Comparison of ENCODE assay signal across 8 cellular contexts in genomic region chr17:64837018-64837761, GRCh38.
DNase-seq lines count a peak whose midpoint lies in the region; ATAC-seq and TF ChIP-seq lines count a peak whose summit lies in the region.
"Not testable (repeated sequence)": the region's sequence is repeated elsewhere in the genome, so short reads cannot be mapped to it uniquely, and the experiment has no call there.

No MANE protein-coding gene starts in this region.

- H3K4me1 Mint-ChIP-seq in neural crest cell: not testable (repeated sequence)

- DNase-seq in ELF-1 (ENCODE audit: low read depth, low spot score) (peak; percentile 85), GOT3 (lab: John Stamatoyannopoulos, UW) (peak; percentile 71), Karpas-422 (peak; percentile 95), SIG-M5 treated with dmso at 0.1 percent for 504 hours (lab: John Stamatoyannopoulos, UW; ENCODE audit: unreplicated experiment) (peak; percentile 79), activated gamma-delta T cell treated with Interleukin-2 at 50 U/mL for 16 hours (peak; percentile 82), foreskin keratinocyte (peak; percentile 31 to 58), neural crest cell (ENCODE audit: low read depth, low spot score) (peak; percentile 73)
- peak; percentile 90 for DNase-seq in stimulated activated naive CD8-positive, alpha-beta T cell treated with anti-CD3 and anti-CD28 coated beads, Interleukin-15, Interleukin-2, amounts not matched to agents 100 U/mL and 50 U/mL, for 24 hours

- not testable (repeated sequence) for H2AFZ ChIP-seq in Karpas-422 (ENCODE audit: low read length)

- H3K36me3 ChIP-seq in Karpas-422 (ENCODE audit: insufficient read depth, low read length): not testable (repeated sequence)

- peak; percentile 90 for ATAC-seq in foreskin keratinocyte
- peak; percentile 99 for ATAC-seq in stimulated activated naive CD8-positive, alpha-beta T cell treated with anti-CD3 and anti-CD28 coated beads, Interleukin-15, Interleukin-2, amounts not matched to agents 100 U/mL and 50 U/mL, for 24 hours

- H3K4me3 Mint-ChIP-seq in neural crest cell: peak overlapping the region; percentile 94

- H4K20me1 ChIP-seq in Karpas-422 (ENCODE audit: insufficient read depth, low read depth, low read length): not testable (repeated sequence)

- not testable (repeated sequence) for TF ChIP-seq CTCF in foreskin keratinocyte (conservative IDR thresholded peaks at IDR 0.05); neural crest cell (conservative IDR thresholded peaks at IDR 0.05)

- H3K27me3 Mint-ChIP-seq in neural crest cell (ENCODE audit: low read depth): not testable (repeated sequence)

- peak overlapping the region; percentile 73 for H3K4me3 ChIP-seq in Karpas-422 (ENCODE audit: low read length)

- H3K9me3 Mint-ChIP-seq in neural crest cell: not testable (repeated sequence)

- H3K36me3 Mint-ChIP-seq in neural crest cell (ENCODE audit: low read depth): not testable (repeated sequence)

- not testable (repeated sequence) for H3K9me3 ChIP-seq in Karpas-422 (ENCODE audit: low read length)

- H3K27ac Mint-ChIP-seq in neural crest cell (ENCODE audit: unreplicated experiment): peak overlapping the region; percentile 75

- peak overlapping the region; percentile 77 for H3K4me2 ChIP-seq in Karpas-422 (ENCODE audit: low read depth, low read length, poor library complexity, severe bottlenecking)

- H3K27me3 ChIP-seq in Karpas-422 (ENCODE audit: low read length); foreskin keratinocyte: not testable (repeated sequence)

- H3K27ac ChIP-seq in Karpas-422 (ENCODE audit: low read length) (peak overlapping the region; percentile 84), foreskin keratinocyte (peak overlapping the region; percentile 34)

- H3K4me1 ChIP-seq in Karpas-422 (ENCODE audit: low read length); foreskin keratinocyte: not testable (repeated sequence)

- peak overlapping the region; percentile 73 for H3K9ac ChIP-seq in Karpas-422 (ENCODE audit: low read length)

- peaks cover 15% of the 10 kb centered on the region for H3K79me2 ChIP-seq in Karpas-422 (ENCODE audit: low read length)

- not testable (repeated sequence) for H3K9me2 ChIP-seq in Karpas-422 (replicated peaks; ENCODE audit: insufficient read depth, low read length)

Comparison
In these comparisons a context has a peak if more than half of its experiments do, and no peak if none do; other contexts are left out.
1. Peak in every context shown above with its lines: DNase-seq, ATAC-seq, H3K4me3 ChIP-seq and H3K27ac ChIP-seq.
2. DNase-seq: peak in every context shown above with its lines; median percentile 95 in Karpas-422; 90 in stimulated activated naive CD8-positive, alpha-beta T cell treated with anti-CD3 and anti-CD28 coated beads, Interleukin-15, Interleukin-2, amounts not matched to agents 100 U/mL and 50 U/mL, for 24 hours; 85 in ELF-1; 82 in activated gamma-delta T cell treated with Interleukin-2 at 50 U/mL for 16 hours; 79 in SIG-M5 treated with dmso at 0.1 percent for 504 hours; 73 in neural crest cell; 71 in GOT3; 44 in foreskin keratinocyte.